In genomic region chrX:129956765-129957164, GRCh38 we compare ENCODE assay signal across 8 cellular contexts. TPM values are rescaled to one million over a fixed set of nuclear protein-coding genes. Genes with fewer than 3 reads are reported as not detected.
DNase-seq lines count a peak whose midpoint lies in the region; ATAC-seq and TF ChIP-seq lines count a peak whose summit lies in the region.

No MANE protein-coding gene starts in this region.

- TF ChIP-seq CTCF in KMS-11 (conservative IDR thresholded peaks at IDR 0.05; ENCODE audit: low read depth, low read length) (no peak), parathyroid adenoma (IDR thresholded peaks at IDR 0.05) (no peak)

- no peaks in the 10 kb centered on the region for H3K27me3 ChIP-seq in CD8-positive, alpha-beta memory T cell (ENCODE audit: insufficient read depth, low read length, poor library complexity, severe bottlenecking)
- no peaks in the 10 kb centered on the region for H3K27me3 ChIP-seq in KMS-11 (ENCODE audit: insufficient read depth, low read depth)
- peaks cover 50% of the 10 kb centered on the region for H3K27me3 ChIP-seq in ectodermal cell (ENCODE audit: control insufficient read depth, insufficient read depth, low read length, poor library complexity, severe bottlenecking)
- no peaks in the 10 kb centered on the region for H3K27me3 ChIP-seq in parathyroid adenoma (ENCODE audit: control insufficient read depth, insufficient read depth, low read length)

- H3K9ac ChIP-seq in KMS-11 (no peak overlapping the region), parathyroid adenoma (no peak overlapping the region)

- no peak overlapping the region for H3K27ac Mint-ChIP-seq in CD8-positive, alpha-beta memory T cell

- peak overlapping the region; percentile 30; the same call in 1 of the 2 replicates for H2AFZ ChIP-seq in KMS-11 (ENCODE audit: low read depth)
- no peak overlapping the region for H2AFZ ChIP-seq in parathyroid adenoma

- peaks cover 0 to 12% of the 10 kb centered on the region in 2 donors for H3K27me3 Mint-ChIP-seq in CD8-positive, alpha-beta memory T cell

- H3K4me3 Mint-ChIP-seq in CD8-positive, alpha-beta memory T cell, result peak overlapping the region; percentile 19 to 68 (median 39)

- H3K4me2 ChIP-seq in KMS-11 (no peak overlapping the region), parathyroid adenoma (ENCODE audit: low read length) (peak overlapping the region; percentile 35)

- H3K4me1 Mint-ChIP-seq in CD8-positive, alpha-beta memory T cell, result peaks cover 22 to 43% (median 26%) of the 10 kb centered on the region in 3 donors

- H3K36me3 ChIP-seq in CD8-positive, alpha-beta memory T cell (ENCODE audit: insufficient read depth, low read length), result no peaks in the 10 kb centered on the region
- H3K36me3 ChIP-seq in KMS-11 (ENCODE audit: insufficient read depth) (no peaks in the 10 kb centered on the region), ectodermal cell (ENCODE audit: control insufficient read depth, insufficient read depth, low read length) (no peaks in the 10 kb centered on the region), parathyroid adenoma (ENCODE audit: control insufficient read depth, insufficient read depth, low read length) (no peaks in the 10 kb centered on the region)

- no peak for TF ChIP-seq POLR2A in GM18505 (IDR thresholded peaks at IDR 0.05; ENCODE audit: borderline replicate concordance, extremely low read depth, insufficient read depth, insufficient read length)

- peak overlapping the region; percentile 51 for H3K27ac ChIP-seq in CD8-positive, alpha-beta memory T cell (ENCODE audit: low read depth, low read length)
- H3K27ac ChIP-seq in KMS-11 (no peak overlapping the region), ectodermal cell (ENCODE audit: insufficient read depth, low read depth, low read length, poor library complexity, severe bottlenecking) (no peak overlapping the region), parathyroid adenoma (no peak overlapping the region)

- H3K4me3 ChIP-seq in CD8-positive, alpha-beta memory T cell (ENCODE audit: low read length), result no peak overlapping the region
- H3K4me3 ChIP-seq in KMS-11 (IDR thresholded peaks at IDR 0.05; ENCODE audit: insufficient read depth, low read depth, low read length), result no peak overlapping the region
- H3K4me3 ChIP-seq in ectodermal cell (ENCODE audit: insufficient read depth, low read depth, low read length), result peak overlapping the region; percentile 39
- no peak overlapping the region for H3K4me3 ChIP-seq in parathyroid adenoma (ENCODE audit: low read depth, low read length)

- CTCF ChIA-PET in CD8-positive, alpha-beta memory T cell (lab: Charles Lee), result interaction anchor here (1.3 to 1.4 kb wide), 2 partner anchors 20 to 22 kb away, joined by 3 read pairs; no protein-coding TSS in a partner anchor

- 1% methylated on average over 16 to 20 of the region's 20 CpGs for WGBS in ectodermal cell, 2 experiments

- POLR2A ChIA-PET in CD8-positive, alpha-beta memory T cell (lab: Charles Lee), result no interaction called here

- DNase-seq in CD8-positive, alpha-beta memory T cell, result no peak
- DNase-seq in globus pallidus (ENCODE audit: low spot score), result no peak
- DNase-seq in NCI-H2196 (lab: John Stamatoyannopoulos, UW; ENCODE audit: unreplicated experiment), result no peak

- peaks cover 0 to 2% (median 0%) of the 10 kb centered on the region in 5 donors for H3K9me3 Mint-ChIP-seq in CD8-positive, alpha-beta memory T cell

- no peaks in the 10 kb centered on the region for H3K79me2 ChIP-seq in KMS-11 (ENCODE audit: insufficient read depth, low read depth)
- H3K79me2 ChIP-seq in parathyroid adenoma, result no peaks in the 10 kb centered on the region

- peaks cover 0 to 2% (median 0%) of the 10 kb centered on the region in 3 donors for H3K36me3 Mint-ChIP-seq in CD8-positive, alpha-beta memory T cell

- ATAC-seq in GM18505 (IDR thresholded peaks at IDR 0.05; ENCODE audit: unreplicated experiment) (no peak), GM21825 (IDR thresholded peaks at IDR 0.05; ENCODE audit: unreplicated experiment) (no peak)

- no peaks in the 10 kb centered on the region for H3K9me3 ChIP-seq in CD8-positive, alpha-beta memory T cell (ENCODE audit: low read length)
- no peaks in the 10 kb centered on the region for H3K9me3 ChIP-seq in ectodermal cell (ENCODE audit: control insufficient read depth, low read length)
- no peaks in the 10 kb centered on the region for H3K9me3 ChIP-seq in parathyroid adenoma (ENCODE audit: control insufficient read depth, low read length)

- H3K4me1 ChIP-seq in CD8-positive, alpha-beta memory T cell (ENCODE audit: insufficient read depth, low read length), result peaks cover 20% of the 10 kb centered on the region
- peaks cover 33% of the 10 kb centered on the region for H3K4me1 ChIP-seq in KMS-11 (ENCODE audit: low read depth, poor library complexity, severe bottlenecking)
- H3K4me1 ChIP-seq in ectodermal cell (ENCODE audit: control insufficient read depth, insufficient read depth, low read length), result peaks cover 20% of the 10 kb centered on the region
- H3K4me1 ChIP-seq in parathyroid adenoma, result peaks cover 6% of the 10 kb centered on the region

- no peaks in the 10 kb centered on the region for H4K20me1 ChIP-seq in KMS-11 (ENCODE audit: insufficient read depth)

RNA-seq across cellular contexts. Expression of gene BCORL1, which starts 25.7 kb away (rescaled TPM):
- total RNA-seq in CD8-positive, alpha-beta memory T cell, result 10 to 100 TPM; 10.7 to 12.1 TPM
- 2.7 TPM for polyA plus RNA-seq in CD8-positive, alpha-beta memory T cell
- 36.5 TPM for polyA plus RNA-seq in ectodermal cell (2013, experiment 1 of 4)
- polyA plus RNA-seq in ectodermal cell (2013, experiment 2 of 4), result 40.4 TPM
- 25.7 TPM for polyA plus RNA-seq in ectodermal cell (2013, experiment 3 of 4)
- polyA plus RNA-seq in ectodermal cell (2013, experiment 4 of 4), result 33.6 TPM

RNA-seq across cellular contexts. Expression of gene UTP14A, which starts 50.8 kb away (rescaled TPM):
- 10 to 100 TPM; 62.1 to 66.8 TPM for total RNA-seq in CD8-positive, alpha-beta memory T cell
- polyA plus RNA-seq in CD8-positive, alpha-beta memory T cell, result 12.5 TPM
- polyA plus RNA-seq in ectodermal cell (2013, experiment 1 of 4), result 18.8 TPM
- polyA plus RNA-seq in ectodermal cell (2013, experiment 2 of 4), result 23.2 TPM
- 12.5 TPM for polyA plus RNA-seq in ectodermal cell (2013, experiment 3 of 4)
- polyA plus RNA-seq in ectodermal cell (2013, experiment 4 of 4), result 14.1 TPM
